Comparison of ENCODE assay signal across 11 cellular contexts in genomic region chrX:56798866-56799864, GRCh38.
DNase-seq lines count a peak whose midpoint lies in the region; ATAC-seq and TF ChIP-seq lines count a peak whose summit lies in the region.
"Had no signal": no experiment of that assay in that cellular context is flagged by ENCODE, and none has a peak within 500 bp of the region (broad histone marks: within the 10 kb centered on the region; RNA-seq: fewer than 3 reads in every experiment).

No MANE protein-coding gene starts in this region.

- peaks cover 56% of the 10 kb centered on the region for H3K4me1 Mint-ChIP-seq in CD4-positive, alpha-beta T cell (ENCODE audit: low read depth)

- peak in 2 of 10 experiments; percentile 16 to 21 for DNase-seq in CD4-positive, alpha-beta T cell
- DNase-seq in ascending aorta (ENCODE audit: low spot score in 2 of 2) = peak in 1 of 2 donors; percentile 73
- DNase-seq in mucosa of gallbladder (ENCODE audit: low spot score) = peak; percentile 73
- no peak for DNase-seq in GM13976 (ENCODE audit: low spot score)
- no peak for DNase-seq in DMS 273 treated with DMSO at 0.1 percent for 48 hours (lab: John Stamatoyannopoulos, UW)
- DNase-seq: activated CD4-positive, alpha-beta T cell treated with anti-CD3 and anti-CD28 coated beads, Interleukin-2, amount 50 U/mL, for 4 hours had no signal

- intact Hi-C loops in CD4-positive, alpha-beta T cell (cut with DNase I, micrococcal nuclease) = no loop called here
- intact Hi-C loops in ascending aorta (cut with DNase I) = no loop called here

- H3K9me3 ChIP-seq in CD4-positive, alpha-beta T cell (ENCODE audit: control insufficient read depth, low read length) = no peaks in the 10 kb centered on the region
- H3K9me3 ChIP-seq in HEK293 (ENCODE audit: control insufficient read depth, insufficient read depth, low read depth, low read length) = no peaks in the 10 kb centered on the region
- no peaks in the 10 kb centered on the region for H3K9me3 ChIP-seq in ascending aorta
- H3K9me3 ChIP-seq: neutrophil had no signal

- CTCF ChIA-PET in CD4-positive, alpha-beta T cell (lab: Charles Lee) = no interaction called here
- CTCF ChIA-PET in HEK293 (lab: Yijun Ruan, JAX) = interaction anchor here (0.6 to 0.7 kb wide), 2 partner anchors 17 to 39 kb away, joined by 3 to 4 read pairs; no protein-coding TSS in a partner anchor

- H3K4me3 ChIP-seq in HEK293 (ENCODE audit: low read depth, low read length) (no peak overlapping the region), ascending aorta (peak overlapping the region in 1 of 2 donors; percentile 15)

- no peaks in the 10 kb centered on the region for H3K27me3 ChIP-seq in CD4-positive, alpha-beta T cell (ENCODE audit: control insufficient read depth, insufficient read depth, low read length)
- H3K27me3 ChIP-seq in ascending aorta = no peaks in the 10 kb centered on the region
- H3K27me3 ChIP-seq: neutrophil had no signal

- no peaks in the 10 kb centered on the region for H3K9me3 Mint-ChIP-seq in CD4-positive, alpha-beta T cell
- H3K9me3 Mint-ChIP-seq: central memory CD8-positive, alpha-beta T cell had no signal

- POLR2A ChIA-PET in CD4-positive, alpha-beta T cell (lab: Charles Lee) = no interaction called here
- POLR2A ChIA-PET in HEK293 (lab: Yijun Ruan, JAX) = no interaction called here

- peaks cover 4% of the 10 kb centered on the region; the same call in 1 of the 2 replicates for H3K4me1 ChIP-seq in HEK293 (ENCODE audit: control insufficient read depth, insufficient read depth, low read length)
- H3K4me1 ChIP-seq in ascending aorta = peaks cover 0 to 12% of the 10 kb centered on the region in 2 donors

- H3K4me3 Mint-ChIP-seq in CD4-positive, alpha-beta T cell = peak overlapping the region; percentile 44
- H3K4me3 Mint-ChIP-seq: central memory CD8-positive, alpha-beta T cell had no signal

- no peak for ATAC-seq in CD4-positive, alpha-beta T cell (ENCODE audit: poor library complexity)
- ATAC-seq in GM21717 (IDR thresholded peaks at IDR 0.05; ENCODE audit: unreplicated experiment) (no peak), GM21515 (IDR thresholded peaks at IDR 0.05; ENCODE audit: unreplicated experiment) (no peak)

- peaks cover 0 to 3% of the 10 kb centered on the region in 2 experiments; a peak in 1 of 3 replicates for H3K36me3 ChIP-seq in HEK293 (ENCODE audit: control insufficient read depth in 2 of 2, insufficient read depth in 1 of 2, low read length in 2 of 2)
- H3K36me3 ChIP-seq in ascending aorta = no peaks in the 10 kb centered on the region
- H3K36me3 ChIP-seq: neutrophil had no signal

- in situ Hi-C loops in GM13976 (cut with MboI; ENCODE audit: low sequenced_read_pairs, unreplicated experiment) = loop anchor here (25.0 kb wide), 2 partner anchors 188 to 1113 kb away; partner anchors contain the start of genes SPIN3 and ZXDA

- TF ChIP-seq CTCF in CD4-positive, alpha-beta T cell (IDR thresholded peaks at IDR 0.05) = no peak
- TF ChIP-seq CTCF in HEK293 (tag by site-specific recombination; IDR thresholded peaks at IDR 0.05) = peak; percentile 80
- TF ChIP-seq CTCF in ascending aorta (IDR thresholded peaks at IDR 0.05) = peak in 2 of 3 experiments; percentile 28 to 42
- TF ChIP-seq CTCF in GM13976 (IDR thresholded peaks at IDR 0.05; ENCODE audit: borderline replicate concordance, control extremely low read depth, extremely low read depth, insufficient read depth, missing control alignments) = no peak

- peak overlapping the region; percentile 92 for H3K27ac Mint-ChIP-seq in CD4-positive, alpha-beta T cell

- peaks cover 11% of the 10 kb centered on the region for H3K36me3 Mint-ChIP-seq in CD4-positive, alpha-beta T cell (ENCODE audit: low read depth)

- H3K27me3 Mint-ChIP-seq in CD4-positive, alpha-beta T cell = no peaks in the 10 kb centered on the region
- H3K27me3 Mint-ChIP-seq: central memory CD8-positive, alpha-beta T cell had no signal

- peak overlapping the region; percentile 16 for H3K27ac ChIP-seq in CD4-positive, alpha-beta T cell (ENCODE audit: low read depth, low read length)
- H3K27ac ChIP-seq in HEK293 (ENCODE audit: extremely low read depth, low read depth, low read length) (no peak overlapping the region), ascending aorta (no peak overlapping the region)
- H3K27ac ChIP-seq: neutrophil had no signal

TF ChIP-seq in HEK293, 187 proteins besides CTCF, POLR2A, EP300 and RAD21:
- no peak for TF ChIP-seq PRDM10 (tag by site-specific recombination; IDR thresholded peaks at IDR 0.05)
- TF ChIP-seq ZNF645 (tag by site-specific recombination; IDR thresholded peaks at IDR 0.05) = no peak
- no peak for TF ChIP-seq PRDM4 (tag by site-specific recombination; IDR thresholded peaks at IDR 0.05)
- TF ChIP-seq ZNF24 (tag by site-specific recombination; IDR thresholded peaks at IDR 0.05) = no peak
- TF ChIP-seq ZNF132 (tag by site-specific recombination; IDR thresholded peaks at IDR 0.05; ENCODE audit: borderline replicate concordance) = no peak
- TF ChIP-seq ZEB2 (tag by site-specific recombination; IDR thresholded peaks at IDR 0.05) = no peak
- no peak for TF ChIP-seq ZNF837 (tag by site-specific recombination; IDR thresholded peaks at IDR 0.05)

Comparison
In these comparisons a context has a peak if more than half of its experiments do, and no peak if none do; other contexts are left out.
1. CTCF ChIP-seq: peak in HEK293 (single experiment) and ascending aorta (2 of 3); none in CD4-positive, alpha-beta T cell (single experiment) and GM13976 (single experiment).